15 cellular contexts compared by ENCODE assay signal in genomic region chr5:102663771-102664530, GRCh38.
DNase-seq lines count a peak whose midpoint lies in the region; ATAC-seq and TF ChIP-seq lines count a peak whose summit lies in the region.
"Had no signal": no experiment of that assay in that cellular context is flagged by ENCODE, and none has a peak within 500 bp of the region (broad histone marks: within the 10 kb centered on the region; RNA-seq: fewer than 3 reads in every experiment).

No MANE protein-coding gene starts in this region.

- no peak overlapping the region for H2AFZ ChIP-seq in fibroblast of lung (ENCODE audit: low read length)

- H3K4me2 ChIP-seq in fibroblast of lung (ENCODE audit: extremely low read depth, insufficient read depth, low read length), result peak overlapping the region; percentile 13
- H3K4me2 ChIP-seq: A549 had no signal

- no peak overlapping the region for H3K9ac ChIP-seq in fibroblast of lung (ENCODE audit: insufficient read depth, low read length)

- peak; percentile 72 for ATAC-seq in RWPE2 (ENCODE audit: low read depth)
- no peak for ATAC-seq in GM21619 (IDR thresholded peaks at IDR 0.05; ENCODE audit: unreplicated experiment)
- ATAC-seq: A549; activated T-helper 17 cell treated with anti-CD3 and anti-CD28 coated beads, Interleukin-2, amount 50 U/mL, for 72 hours had no signal

- H3K79me2 ChIP-seq in fibroblast of lung (ENCODE audit: control insufficient read depth, insufficient read depth, low read length), result no peaks in the 10 kb centered on the region

- no peaks in the 10 kb centered on the region for H3K4me1 ChIP-seq in RWPE2 (ENCODE audit: insufficient read depth, poor library complexity, severe bottlenecking)
- H3K4me1 ChIP-seq in fibroblast of lung (ENCODE audit: control insufficient read depth, extremely low read depth, insufficient read depth, low read length), result peaks cover 2% of the 10 kb centered on the region
- H3K4me1 ChIP-seq: A549 had no signal

- no peaks in the 10 kb centered on the region for H3K36me3 ChIP-seq in RWPE2 (ENCODE audit: low read depth)
- no peaks in the 10 kb centered on the region for H3K36me3 ChIP-seq in fibroblast of lung (ENCODE audit: control insufficient read depth, insufficient read depth, low read length)

- TF ChIP-seq CTCF in RWPE2 (IDR thresholded peaks at IDR 0.05; ENCODE audit: poor library complexity, severe bottlenecking), result no peak
- TF ChIP-seq CTCF in fibroblast of lung (conservative IDR thresholded peaks at IDR 0.05 in 1 of 2, IDR thresholded peaks at IDR 0.05 in 1 of 2; ENCODE audit: low read depth in 1 of 2, low read length in 2 of 2), result no peak

- H3K27ac ChIP-seq in RWPE2 (ENCODE audit: poor library complexity, severe bottlenecking) (no peak overlapping the region), fibroblast of lung (ENCODE audit: insufficient read depth, low read length) (no peak overlapping the region)
- H3K27ac ChIP-seq: A549 had no signal

- DNase-seq in NCI-H82 (lab: John Stamatoyannopoulos, UW) (peak; percentile 19), NCI-H82 treated with DMSO at 0.1 percent for 48 hours (lab: John Stamatoyannopoulos, UW; ENCODE audit: unreplicated experiment) (no peak), RWPE2 (ENCODE audit: low spot score) (no peak), fibroblast of lung (ENCODE audit: low read depth in 2 of 2) (peak in 1 of 2 donors; percentile 53), superior temporal gyrus (ENCODE audit: extremely low spot score) (peak; percentile 57), kidney glomerular epithelial cell (lab: John Stamatoyannopoulos, UW) (no peak), SKM-1 (lab: John Stamatoyannopoulos, UW; ENCODE audit: unreplicated experiment) (no peak)
- DNase-seq: activated CD4-positive, alpha-beta T cell treated with anti-CD3 and anti-CD28 coated beads, Interleukin-2, amount 10 ng/mL, durations not matched to agents 7 days and 5 days; Calu3; Kasumi-1; NCI-H187 treated with DMSO at 0.1 percent for 48 hours; nucleus accumbens had no signal

- no peaks in the 10 kb centered on the region for H4K20me1 ChIP-seq in fibroblast of lung (ENCODE audit: control insufficient read depth, extremely low read depth, insufficient read depth, low read length)

- no peaks in the 10 kb centered on the region for H3K27me3 ChIP-seq in RWPE2 (ENCODE audit: insufficient read depth, poor library complexity, severe bottlenecking)
- no peaks in the 10 kb centered on the region for H3K27me3 ChIP-seq in fibroblast of lung (ENCODE audit: control insufficient read depth, insufficient read depth, low read length)

- no peaks in the 10 kb centered on the region for H3K9me3 ChIP-seq in RWPE2 (ENCODE audit: severe bottlenecking)
- no peaks in the 10 kb centered on the region for H3K9me3 ChIP-seq in fibroblast of lung (ENCODE audit: control insufficient read depth, insufficient read depth, low read depth, low read length)
- H3K9me3 ChIP-seq: A549 had no signal

- H3K4me3 ChIP-seq in RWPE2 (ENCODE audit: severe bottlenecking) (no peak overlapping the region), fibroblast of lung (replicated peaks in 1 of 4; ENCODE audit: control extremely low read depth in 1 of 4, insufficient read depth in 1 of 4, low read depth in 3 of 4, low read length in 4 of 4) (no peak overlapping the region)
- H3K4me3 ChIP-seq: A549 had no signal

Comparison
In these comparisons a context has a peak if more than half of its experiments do, and no peak if none do; other contexts are left out.
1. DNase-seq: peak in NCI-H82 (single experiment) and superior temporal gyrus (single experiment); none in NCI-H82 treated with DMSO at 0.1 percent for 48 hours (single experiment), RWPE2 (single experiment), kidney glomerular epithelial cell (single experiment) and SKM-1 (single experiment).